18 cellular contexts compared by ENCODE assay signal in the genomic region with DNA sequence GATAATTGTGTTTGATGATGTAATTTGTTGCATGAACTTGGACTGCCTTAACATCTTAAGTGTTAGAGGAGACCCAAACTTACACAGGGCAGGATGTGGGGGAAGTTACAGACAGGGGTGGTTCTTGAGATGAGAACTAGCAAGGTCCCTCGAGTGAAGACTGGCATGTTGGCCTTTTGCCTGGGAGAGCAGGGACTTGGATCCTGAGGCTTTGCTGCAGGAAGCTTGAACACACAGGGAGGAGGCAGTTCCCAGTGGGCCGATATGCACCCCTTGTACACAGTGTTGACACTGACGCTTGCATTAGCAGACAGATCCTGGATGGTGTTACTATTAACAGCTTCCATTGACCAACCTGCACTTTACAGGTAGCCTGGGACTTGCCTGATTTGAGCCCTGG. TPM values are rescaled to one million over a fixed set of nuclear protein-coding genes. Genes with fewer than 3 reads are reported as not detected.
A peak's percentile ranks its signal among the peaks of the same experiment; 100 is the strongest.
DNase-seq lines count a peak whose midpoint lies in the region; ATAC-seq and TF ChIP-seq lines count a peak whose summit lies in the region.
"Had no signal": no experiment of that assay in that cellular context is flagged by ENCODE, and none has a peak within 500 bp of the region (broad histone marks: within the 10 kb centered on the region; RNA-seq: fewer than 3 reads in every experiment).

No MANE protein-coding gene starts in this region.

- no peaks in the 10 kb centered on the region for H3K79me2 ChIP-seq in KMS-11 (ENCODE audit: insufficient read depth, low read depth)

- H3K27me3 Mint-ChIP-seq in CD8-positive, alpha-beta T cell (ENCODE audit: low read depth): no peaks in the 10 kb centered on the region

- H3K27ac Mint-ChIP-seq in CD8-positive, alpha-beta T cell: no peak overlapping the region
- peak overlapping the region; percentile 57 to 65 for H3K27ac Mint-ChIP-seq in activated naive CD4-positive, alpha-beta T cell treated with anti-CD3 and anti-CD28 coated beads, Interleukin-2, amount 50 U/mL, for 72 hours
- H3K27ac Mint-ChIP-seq: B cell, naive B cell had no signal

- intact Hi-C loops in CD8-positive, alpha-beta T cell (cut with DNase I, micrococcal nuclease): loop anchor here in 1 of 2 experiments (2.0 kb wide), 1 partner anchor 32 kb away; no protein-coding TSS in a partner anchor
- intact Hi-C loops in sciatic nerve (cut with DNase I): no loop called here

- peak in 2 of 7 experiments; percentile 15 to 65 for DNase-seq in CD8-positive, alpha-beta T cell
- no peak for DNase-seq in activated naive CD4-positive, alpha-beta T cell treated with anti-CD3 and anti-CD28 coated beads, Interleukin-2, amount 50 U/mL, for 72 hours (ENCODE audit: low spot score in 2 of 2)
- DNase-seq in sciatic nerve (ENCODE audit: low spot score) (no peak), NCI-H510A treated with DMSO at 0.1 percent for 48 hours (lab: John Stamatoyannopoulos, UW) (no peak), ecto neural progenitor cell (ENCODE audit: low spot score) (no peak), erythroblast (lab: John Stamatoyannopoulos, UW) (no peak)
- DNase-seq: activated CD4-positive, CD25-positive, alpha-beta regulatory T cell; aorta; kidney; naive B cell; NCI-H2081; NCI-H526 treated with DMSO at 0.1 percent for 48 hours; posterior cingulate gyrus; stimulated activated CD4-positive, alpha-beta T cell treated with anti-CD3 and anti-CD28 coated beads, Interleukin-4, amount 100 ng/mL, for 1 hour had no signal

- H3K4me1 Mint-ChIP-seq in CD8-positive, alpha-beta T cell (ENCODE audit: low read depth): peaks cover 31% of the 10 kb centered on the region
- H3K4me1 Mint-ChIP-seq: B cell, naive B cell had no signal

- H3K36me3 ChIP-seq in CD8-positive, alpha-beta T cell (ENCODE audit: insufficient read depth, low read length): no peaks in the 10 kb centered on the region
- H3K36me3 ChIP-seq in KMS-11 (ENCODE audit: insufficient read depth): no peaks in the 10 kb centered on the region
- H3K36me3 ChIP-seq: suprapubic skin had no signal

- H3K9me3 ChIP-seq in CD8-positive, alpha-beta T cell (ENCODE audit: low read length): no peaks in the 10 kb centered on the region

- no peaks in the 10 kb centered on the region for H3K27me3 ChIP-seq in CD8-positive, alpha-beta T cell (ENCODE audit: insufficient read depth, low read length)
- 0 out of 2 replicates have a peak, but pooled peaks cover 3% of the 10 kb centered on the region for H3K27me3 ChIP-seq in KMS-11 (ENCODE audit: insufficient read depth, low read depth)
- H3K27me3 ChIP-seq: suprapubic skin had no signal

- peaks cover 32% of the 10 kb centered on the region for H3K4me1 ChIP-seq in CD8-positive, alpha-beta T cell (ENCODE audit: insufficient read depth, low read length)
- peaks cover 21% of the 10 kb centered on the region for H3K4me1 ChIP-seq in KMS-11 (ENCODE audit: low read depth, poor library complexity, severe bottlenecking)
- H3K4me1 ChIP-seq: suprapubic skin had no signal

- CTCF ChIA-PET in CD8-positive, alpha-beta T cell (lab: Charles Lee): interaction anchor here (0.7 to 3.6 kb wide), 3 partner anchors 17 to 32 kb away, joined by 3 to 14 read pairs (median 4); no protein-coding TSS in a partner anchor

- no peak overlapping the region for H2AFZ ChIP-seq in KMS-11 (ENCODE audit: low read depth)

- POLR2A ChIA-PET in CD8-positive, alpha-beta T cell (lab: Charles Lee): interaction anchor here (1.2 kb wide), 1 partner anchor 16 kb away, joined by 3 read pairs; no protein-coding TSS in a partner anchor

- H4K20me1 ChIP-seq in KMS-11 (ENCODE audit: insufficient read depth): no peaks in the 10 kb centered on the region

- H3K9ac ChIP-seq in KMS-11: no peak overlapping the region

- H3K4me3 ChIP-seq in CD8-positive, alpha-beta T cell (ENCODE audit: low read depth, low read length): peak overlapping the region; percentile 41
- H3K4me3 ChIP-seq in KMS-11 (IDR thresholded peaks at IDR 0.05; ENCODE audit: insufficient read depth, low read depth, low read length): no peak overlapping the region
- H3K4me3 ChIP-seq: suprapubic skin had no signal

- H3K4me2 ChIP-seq in KMS-11: peak overlapping the region; percentile 60; the same call in 1 of the 2 replicates

- peak overlapping the region; percentile 67 for H3K4me3 Mint-ChIP-seq in CD8-positive, alpha-beta T cell
- H3K4me3 Mint-ChIP-seq: B cell, naive B cell had no signal

- H3K27ac ChIP-seq in CD8-positive, alpha-beta T cell (ENCODE audit: low read depth, low read length): no peak overlapping the region
- H3K27ac ChIP-seq in KMS-11: no peak overlapping the region
- H3K27ac ChIP-seq: suprapubic skin had no signal

- peaks cover 4% of the 10 kb centered on the region for H3K9me3 Mint-ChIP-seq in CD8-positive, alpha-beta T cell
- H3K9me3 Mint-ChIP-seq in activated naive CD4-positive, alpha-beta T cell treated with anti-CD3 and anti-CD28 coated beads, Interleukin-2, amount 50 U/mL, for 72 hours: no peaks in the 10 kb centered on the region

- no peak for TF ChIP-seq POLR2A in erythroblast (IDR thresholded peaks at IDR 0.05; ENCODE audit: low read length)

- no peak for TF ChIP-seq CTCF in CD8-positive, alpha-beta T cell (IDR thresholded peaks at IDR 0.05)
- no peak for TF ChIP-seq CTCF in KMS-11 (conservative IDR thresholded peaks at IDR 0.05; ENCODE audit: low read depth, low read length)

- H3K36me3 Mint-ChIP-seq in CD8-positive, alpha-beta T cell: no peaks in the 10 kb centered on the region
- H3K36me3 Mint-ChIP-seq in activated naive CD4-positive, alpha-beta T cell treated with anti-CD3 and anti-CD28 coated beads, Interleukin-2, amount 50 U/mL, for 72 hours: no peaks in the 10 kb centered on the region

- ATAC-seq in CD8-positive, alpha-beta T cell: peak; percentile 70
- ATAC-seq in activated naive CD4-positive, alpha-beta T cell treated with anti-CD3 and anti-CD28 coated beads, Interleukin-2, amount 50 U/mL, for 72 hours: peak; percentile 28 to 67
- peak; percentile 36 for ATAC-seq in sciatic nerve

RNA-seq across cellular contexts. Expression of a gene that starts 47.5 kb away (rescaled TPM):
- under 1 TPM; 0.27 to 0.44 TPM for total RNA-seq in CD8-positive, alpha-beta T cell
- not detected for total RNA-seq in activated naive CD4-positive, alpha-beta T cell treated with anti-CD3 and anti-CD28 coated beads, Interleukin-2, amount 50 U/mL, for 72 hours
- total RNA-seq in sciatic nerve: 0.31 TPM
- total RNA-seq: aorta, kidney, mammary epithelial cell, suprapubic skin had no signal
